In the genomic region with DNA sequence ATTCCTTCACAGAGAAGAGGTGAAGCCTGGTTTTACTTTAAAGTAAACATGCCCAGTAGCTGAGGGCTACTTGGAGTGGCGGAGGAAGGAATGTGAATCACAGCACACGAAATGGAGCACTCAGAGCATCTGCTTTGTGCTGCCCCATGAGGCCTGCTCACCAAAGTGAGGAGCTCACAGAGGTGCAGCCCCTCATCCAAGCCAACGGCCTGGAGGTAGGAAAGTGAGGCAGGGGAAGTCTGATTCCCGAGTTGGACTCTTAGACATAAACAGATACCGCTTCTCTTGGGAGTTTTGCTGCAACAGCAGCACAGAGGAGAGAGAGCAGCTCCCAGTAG, we compare ENCODE assay signal across 22 cellular contexts. TPM values are rescaled to one million over a fixed set of nuclear protein-coding genes. Genes with fewer than 3 reads are reported as not detected.
A peak's percentile ranks its signal among the peaks of the same experiment; 100 is the strongest.
DNase-seq lines count a peak whose midpoint lies in the region; ATAC-seq and TF ChIP-seq lines count a peak whose summit lies in the region.
"Had no signal": no experiment of that assay in that cellular context is flagged by ENCODE, and none has a peak within 500 bp of the region (broad histone marks: within the 10 kb centered on the region; RNA-seq: fewer than 3 reads in every experiment).

No MANE protein-coding gene starts in this region.

- no peak overlapping the region for H3K27ac Mint-ChIP-seq in activated CD4-positive, alpha-beta T cell treated with anti-CD3 and anti-CD28 coated beads, Interleukin-2, amount 10 ng/mL, durations not matched to agents 24 days and 14 days
- H3K27ac Mint-ChIP-seq in effector memory CD8-positive, alpha-beta T cell = peak overlapping the region in 1 of 2 donors; percentile 77
- H3K27ac Mint-ChIP-seq in neural crest cell (ENCODE audit: unreplicated experiment) = no peak overlapping the region
- H3K27ac Mint-ChIP-seq: stimulated activated naive B cell treated with anti-CD40 and anti-IgM and Interleukin-4, amounts not matched to agents 10 μg/mL and 1 μg/mL and 100 μg/mL, for 72 hours had no signal

- DNase-seq in activated CD4-positive, alpha-beta T cell treated with anti-CD3 and anti-CD28 coated beads, Interleukin-2, amount 10 ng/mL, durations not matched to agents 24 days and 14 days = no peak
- DNase-seq in activated CD4-positive, alpha-beta T cell treated with anti-CD3 and anti-CD28 coated beads for 4 hours = no peak
- no peak for DNase-seq in NT2/D1 (ENCODE audit: low read depth, low spot score)
- DNase-seq in effector memory CD8-positive, alpha-beta T cell = no peak
- no peak for DNase-seq in neural crest cell (ENCODE audit: low read depth, low spot score)
- no peak for DNase-seq in effector CD4-positive, alpha-beta T cell
- DNase-seq in mesenteric fat pad (ENCODE audit: low spot score) = no peak
- DNase-seq: activated CD4-positive, alpha-beta T cell treated with anti-CD3 and anti-CD28 coated beads for 48 hours; activated CD8-positive, alpha-beta memory T cell treated with anti-CD3 and anti-CD28 coated beads, Interleukin-2, amount 50 U/mL, for 48 hours; caudate nucleus; DMS153; effector CD8-positive, alpha-beta T cell; heart right ventricle; islet precursor cell; NCI-H1417; Peyer's patch; SK-N-SH; stimulated activated naive B cell treated with anti-CD40 and anti-IgM and Interleukin-4, amounts not matched to agents 10 μg/mL and 1 μg/mL and 100 μg/mL, for 72 hours; tibial artery had no signal

- peaks cover 41% of the 10 kb centered on the region for H3K4me1 Mint-ChIP-seq in activated CD4-positive, alpha-beta T cell treated with anti-CD3 and anti-CD28 coated beads, Interleukin-2, amount 10 ng/mL, durations not matched to agents 24 days and 14 days
- peaks cover 51 to 68% of the 10 kb centered on the region in 2 donors for H3K4me1 Mint-ChIP-seq in effector memory CD8-positive, alpha-beta T cell (ENCODE audit: low read depth in 2 of 2)
- peaks cover 44% of the 10 kb centered on the region for H3K4me1 Mint-ChIP-seq in neural crest cell

- H3K9me3 ChIP-seq in NT2/D1 (ENCODE audit: insufficient read depth, low read length) = no peaks in the 10 kb centered on the region
- H3K9me3 ChIP-seq: heart right ventricle, Peyer's patch, SK-N-SH, tibial artery had no signal

- intact Hi-C loops in activated CD4-positive, alpha-beta T cell treated with anti-CD3 and anti-CD28 coated beads, Interleukin-2, amount 10 ng/mL, durations not matched to agents 24 days and 14 days (cut with micrococcal nuclease) = no loop called here

- peak overlapping the region; percentile 37 for H3K9ac ChIP-seq in NT2/D1 (ENCODE audit: insufficient read length, low read depth)
- H3K9ac ChIP-seq: SK-N-SH had no signal

- TF ChIP-seq CTCF in neural crest cell (conservative IDR thresholded peaks at IDR 0.05) = no peak

- no peaks in the 10 kb centered on the region for H3K9me3 Mint-ChIP-seq in activated CD4-positive, alpha-beta T cell treated with anti-CD3 and anti-CD28 coated beads, Interleukin-2, amount 10 ng/mL, durations not matched to agents 24 days and 14 days
- H3K9me3 Mint-ChIP-seq in effector memory CD8-positive, alpha-beta T cell = no peaks in the 10 kb centered on the region
- H3K9me3 Mint-ChIP-seq in neural crest cell = no peaks in the 10 kb centered on the region
- H3K9me3 Mint-ChIP-seq: stimulated activated naive B cell treated with anti-CD40 and anti-IgM and Interleukin-4, amounts not matched to agents 10 μg/mL and 1 μg/mL and 100 μg/mL, for 72 hours had no signal

- peaks cover 51% of the 10 kb centered on the region for H3K36me3 Mint-ChIP-seq in activated CD4-positive, alpha-beta T cell treated with anti-CD3 and anti-CD28 coated beads, Interleukin-2, amount 10 ng/mL, durations not matched to agents 24 days and 14 days (ENCODE audit: low read depth)
- H3K36me3 Mint-ChIP-seq in effector memory CD8-positive, alpha-beta T cell (ENCODE audit: insufficient read depth) = peaks cover 52% of the 10 kb centered on the region
- peaks cover 10% of the 10 kb centered on the region for H3K36me3 Mint-ChIP-seq in neural crest cell (ENCODE audit: low read depth)

- ATAC-seq in effector memory CD8-positive, alpha-beta T cell (replicated peaks) = no peak
- ATAC-seq in HG03097 (IDR thresholded peaks at IDR 0.05; ENCODE audit: low FRiP score, unreplicated experiment) = no peak
- ATAC-seq: heart right ventricle; stimulated activated naive B cell treated with anti-CD40 and anti-IgM and Interleukin-4, amounts not matched to agents 10 μg/mL and 1 μg/mL and 100 μg/mL, for 72 hours had no signal

- peaks cover 18% of the 10 kb centered on the region for H3K4me1 ChIP-seq in NT2/D1 (ENCODE audit: insufficient read depth, insufficient read length)

- H3K4me3 ChIP-seq in NT2/D1 (ENCODE audit: insufficient read length, low read depth) = peak overlapping the region; percentile 9
- H3K4me3 ChIP-seq: heart right ventricle, Peyer's patch, tibial artery had no signal

- peak overlapping the region; percentile 21 for H3K4me3 Mint-ChIP-seq in activated CD4-positive, alpha-beta T cell treated with anti-CD3 and anti-CD28 coated beads, Interleukin-2, amount 10 ng/mL, durations not matched to agents 24 days and 14 days
- peak overlapping the region; percentile 33 to 53 for H3K4me3 Mint-ChIP-seq in effector memory CD8-positive, alpha-beta T cell
- peak overlapping the region; percentile 75 for H3K4me3 Mint-ChIP-seq in neural crest cell
- H3K4me3 Mint-ChIP-seq: stimulated activated naive B cell treated with anti-CD40 and anti-IgM and Interleukin-4, amounts not matched to agents 10 μg/mL and 1 μg/mL and 100 μg/mL, for 72 hours had no signal

- no peaks in the 10 kb centered on the region for H3K27me3 ChIP-seq in NT2/D1 (ENCODE audit: insufficient read depth, insufficient read length)
- H3K27me3 ChIP-seq: heart right ventricle, Peyer's patch, tibial artery had no signal

- H3K36me3 ChIP-seq in NT2/D1 (ENCODE audit: insufficient read depth, insufficient read length, low read length) = peaks cover 78% of the 10 kb centered on the region

- peaks cover 2% of the 10 kb centered on the region for H3K27me3 Mint-ChIP-seq in activated CD4-positive, alpha-beta T cell treated with anti-CD3 and anti-CD28 coated beads, Interleukin-2, amount 10 ng/mL, durations not matched to agents 24 days and 14 days
- no peaks in the 10 kb centered on the region for H3K27me3 Mint-ChIP-seq in effector memory CD8-positive, alpha-beta T cell
- no peaks in the 10 kb centered on the region for H3K27me3 Mint-ChIP-seq in neural crest cell (ENCODE audit: low read depth)
- H3K27me3 Mint-ChIP-seq: stimulated activated naive B cell treated with anti-CD40 and anti-IgM and Interleukin-4, amounts not matched to agents 10 μg/mL and 1 μg/mL and 100 μg/mL, for 72 hours had no signal

RNA-seq across cellular contexts. Expression of a gene that starts 3.6 kb away (rescaled TPM):
- total RNA-seq in activated CD4-positive, alpha-beta T cell treated with anti-CD3 and anti-CD28 coated beads, Interleukin-2, amount 10 ng/mL, durations not matched to agents 24 days and 14 days = 44.5 and 48.6 TPM in 2 replicates
- 59.0 and 59.4 TPM in 2 replicates for total RNA-seq in neural crest cell
- 33.6 TPM for total RNA-seq in mesenteric fat pad

RNA-seq across cellular contexts. Expression of a gene that starts 23.3 kb away (rescaled TPM):
- total RNA-seq in activated CD4-positive, alpha-beta T cell treated with anti-CD3 and anti-CD28 coated beads, Interleukin-2, amount 10 ng/mL, durations not matched to agents 24 days and 14 days = not detected in 2 replicates
- 6.1 and 6.9 TPM in 2 replicates for total RNA-seq in neural crest cell
- 0.35 TPM for total RNA-seq in mesenteric fat pad
- total RNA-seq: HT1080, LHCN-M2, Peyer's patch had no signal

RNA-seq across cellular contexts. Expression of a gene that starts 41.9 kb away (rescaled TPM):
- not detected in 2 replicates for total RNA-seq in activated CD4-positive, alpha-beta T cell treated with anti-CD3 and anti-CD28 coated beads, Interleukin-2, amount 10 ng/mL, durations not matched to agents 24 days and 14 days
- 42.4 and 44.0 TPM in 2 replicates for total RNA-seq in neural crest cell
- not detected for total RNA-seq in mesenteric fat pad
- total RNA-seq: heart right ventricle, HT1080, LHCN-M2, Peyer's patch had no signal

Comparison
In these comparisons a context has a peak if more than half of its experiments do, and no peak if none do; other contexts are left out.
1. H3K4me3 Mint-ChIP-seq: peak in every context shown above with its lines; median percentile 75 in neural crest cell; 43 in effector memory CD8-positive, alpha-beta T cell; 21 in activated CD4-positive, alpha-beta T cell treated with anti-CD3 and anti-CD28 coated beads, Interleukin-2, amount 10 ng/mL, durations not matched to agents 24 days and 14 days.
2. RNA of a gene that starts 41.9 kb away (total RNA-seq): 42.4 to 44.0 TPM in neural crest cell; not detected in activated CD4-positive, alpha-beta T cell treated with anti-CD3 and anti-CD28 coated beads, Interleukin-2, amount 10 ng/mL, durations not matched to agents 24 days and 14 days and not detected in mesenteric fat pad (single experiment); every median in the first group is over 10 times any median in the second.